In genomic region chr11:6544921-6545850, GRCh38 we compare ENCODE assay signal across 19 cellular contexts. TPM values are rescaled to one million over a fixed set of nuclear protein-coding genes. Genes with fewer than 3 reads are reported as not detected.
A peak's percentile ranks its signal among the peaks of the same experiment; 100 is the strongest.
DNase-seq lines count a peak whose midpoint lies in the region; ATAC-seq and TF ChIP-seq lines count a peak whose summit lies in the region.
"Had no signal": no experiment of that assay in that cellular context is flagged by ENCODE, and none has a peak within 500 bp of the region (broad histone marks: within the 10 kb centered on the region; RNA-seq: fewer than 3 reads in every experiment).

No MANE protein-coding gene starts in this region.

- H3K56ac ChIP-seq in IMR-90 (ENCODE audit: extremely low read depth, insufficient read depth, low read length) = no peak overlapping the region

- H3K9me3 Mint-ChIP-seq in activated T-cell treated with anti-CD3 and anti-CD28 coated beads, Interleukin-2, amount 50 U/mL, for 4 hours = no peaks in the 10 kb centered on the region
- H3K9me3 Mint-ChIP-seq: IgD-negative memory B cell, WTC11 had no signal

- CTCF ChIA-PET in IMR-90 (lab: Yijun Ruan, JAX) = no interaction called here

- no peak overlapping the region for H3K4me3 Mint-ChIP-seq in activated T-cell treated with anti-CD3 and anti-CD28 coated beads, Interleukin-2, amount 50 U/mL, for 4 hours
- H3K4me3 Mint-ChIP-seq: IgD-negative memory B cell, WTC11 had no signal

- H2BK120ac ChIP-seq in IMR-90 (ENCODE audit: low read depth, low read length) (no peak overlapping the region), neuronal stem cell (ENCODE audit: low read depth, low read length) (no peak overlapping the region)

- no peak overlapping the region for H4K91ac ChIP-seq in IMR-90 (ENCODE audit: insufficient read depth, low read depth, low read length)
- H4K91ac ChIP-seq in neuronal stem cell (ENCODE audit: low read depth, low read length, poor library complexity) = no peak overlapping the region

- TF ChIP-seq RAD21 in IMR-90 (IDR thresholded peaks at IDR 0.05; ENCODE audit: low read length) = no peak

- H3K4me1 ChIP-seq in IMR-90 (ENCODE audit: control insufficient read depth, insufficient read depth, low read length) = no peaks in the 10 kb centered on the region
- H3K4me1 ChIP-seq in neuronal stem cell (ENCODE audit: control insufficient read depth in 2 of 2, insufficient read depth in 1 of 2, low read depth in 1 of 2, low read length in 2 of 2) = peaks cover 0 to 2% of the 10 kb centered on the region in 2 donors
- H3K4me1 ChIP-seq: A549, adrenal gland, Peyer's patch, upper lobe of left lung had no signal

- H4K5ac ChIP-seq in IMR-90 (ENCODE audit: low read depth, low read length) = no peak overlapping the region

- BruUV-seq in IMR-90 (replicated peaks; lab: Mats Ljungman, UMichigan) = no TSS peak

- H3K36me3 ChIP-seq in IMR-90 (ENCODE audit: control insufficient read depth, insufficient read depth, low read length) (0 out of 2 replicates have a peak, but pooled peaks cover 4% of the 10 kb centered on the region), neuronal stem cell (replicated peaks in 1 of 2; ENCODE audit: control insufficient read depth in 2 of 2, insufficient read depth in 2 of 2, low read length in 2 of 2) (peaks cover 4 to 21% of the 10 kb centered on the region in 2 donors)

- H3K14ac ChIP-seq in IMR-90 (replicated peaks; ENCODE audit: low read depth, low read length) (no peak overlapping the region), neuronal stem cell (ENCODE audit: low read length) (no peak overlapping the region)

- H2AFZ ChIP-seq in IMR-90 (replicated peaks; ENCODE audit: low read length, poor library complexity) (no peak overlapping the region), neuronal stem cell (ENCODE audit: low read length) (no peak overlapping the region)

- no peak overlapping the region for H2BK15ac ChIP-seq in IMR-90 (ENCODE audit: low read depth, low read length)
- H2BK15ac ChIP-seq in neuronal stem cell (ENCODE audit: low read length) = no peak overlapping the region

- ATAC-seq in IMR-90 (ENCODE audit: low read depth) (peak; percentile 63), HG03135 (IDR thresholded peaks at IDR 0.05; ENCODE audit: unreplicated experiment) (no peak), left ventricle myocardium superior (no peak), GM18868 (IDR thresholded peaks at IDR 0.05; ENCODE audit: unreplicated experiment) (no peak)
- no peak for ATAC-seq in activated T-cell treated with anti-CD3 and anti-CD28 coated beads, Interleukin-2, amount 50 U/mL, for 4 hours
- ATAC-seq: WTC11 had no signal

- H3K9me3 ChIP-seq in IMR-90 (ENCODE audit: control insufficient read depth, insufficient read depth, low read length) (no peaks in the 10 kb centered on the region), neuronal stem cell (replicated peaks in 1 of 2; ENCODE audit: control insufficient read depth in 2 of 2, insufficient read depth in 1 of 2, low read depth in 1 of 2, low read length in 2 of 2) (no peaks in the 10 kb centered on the region)
- H3K9me3 ChIP-seq: A549, adrenal gland, Peyer's patch, upper lobe of left lung had no signal

- no peaks in the 10 kb centered on the region for H3K27me3 ChIP-seq in IMR-90 (ENCODE audit: control insufficient read depth, insufficient read depth, low read length)
- no peaks in the 10 kb centered on the region for H3K27me3 ChIP-seq in neuronal stem cell (ENCODE audit: control insufficient read depth in 3 of 3, insufficient read depth in 3 of 3, low read depth in 1 of 3, low read length in 3 of 3)
- H3K27me3 ChIP-seq: adrenal gland, Peyer's patch, upper lobe of left lung had no signal

- DNase-seq in A172 (ENCODE audit: low spot score) = peak; percentile 23
- DNase-seq in IMR-90 = peak; percentile 51
- peak; percentile 31 for DNase-seq in choroid plexus epithelial cell (ENCODE audit: low read depth)
- no peak for DNase-seq in neuronal stem cell (ENCODE audit: low spot score)
- DNase-seq in activated T-cell treated with anti-CD3 and anti-CD28 coated beads, Interleukin-2, amount 50 U/mL, for 4 hours = no peak
- no peak for DNase-seq in left ventricle myocardium superior
- DNase-seq: MM.1S; NCI-H1436 treated with DMSO at 0.1 percent for 48 hours; NCI-H510A; NK-92 treated with Interleukin-12 subunit alpha and Interleukin-12 subunit beta, amount 100 ng/mL, for 24 hours had no signal

- H2BK20ac ChIP-seq in IMR-90 (ENCODE audit: low read depth, low read length) = no peak overlapping the region

- H3K79me1 ChIP-seq in IMR-90 (ENCODE audit: low read depth in 1 of 2, low read length in 2 of 2) (no peaks in the 10 kb centered on the region), neuronal stem cell (ENCODE audit: low read depth, low read length) (no peaks in the 10 kb centered on the region)

- H2BK5ac ChIP-seq in IMR-90 (ENCODE audit: low read depth, low read length, poor library complexity, severe bottlenecking) (no peak overlapping the region), neuronal stem cell (ENCODE audit: low read length) (no peak overlapping the region)

- H3K4me3 ChIP-seq in IMR-90 (ENCODE audit: insufficient read depth, low read depth, low read length) (no peak overlapping the region), choroid plexus epithelial cell (ENCODE audit: low read depth, low read length) (no peak overlapping the region), neuronal stem cell (ENCODE audit: low read length in 2 of 2) (no peak overlapping the region)
- H3K4me3 ChIP-seq: A549, adrenal gland, lung, Peyer's patch, upper lobe of left lung had no signal

- peaks cover 6% of the 10 kb centered on the region for H3K36me3 Mint-ChIP-seq in activated T-cell treated with anti-CD3 and anti-CD28 coated beads, Interleukin-2, amount 50 U/mL, for 4 hours (ENCODE audit: insufficient read depth)
- H3K36me3 Mint-ChIP-seq: WTC11 had no signal

- TF ChIP-seq CTCF in IMR-90 (conservative IDR thresholded peaks at IDR 0.05; ENCODE audit: low read depth, low read length) (no peak), choroid plexus epithelial cell (conservative IDR thresholded peaks at IDR 0.05; ENCODE audit: low read depth, low read length) (no peak)

- POLR2A ChIA-PET in IMR-90 (lab: Charles Lee; ENCODE audit: unreplicated experiment) = no interaction called here

- H3K9ac ChIP-seq in IMR-90 (ENCODE audit: low read depth, low read length) (no peak overlapping the region), neuronal stem cell (ENCODE audit: low read depth, low read length, poor library complexity) (no peak overlapping the region)

- H3K23ac ChIP-seq in IMR-90 (ENCODE audit: low read depth, low read length) (no peak overlapping the region), neuronal stem cell (ENCODE audit: low read depth, low read length, poor library complexity) (peak overlapping the region; percentile 77)

- no peak overlapping the region for H3K4me2 ChIP-seq in IMR-90 (ENCODE audit: low read depth, low read length)
- no peak overlapping the region for H3K4me2 ChIP-seq in neuronal stem cell (ENCODE audit: insufficient read depth, low read length, poor library complexity, severe bottlenecking)
- H3K4me2 ChIP-seq: A549 had no signal

- dilution Hi-C loops in IMR-90 (cut with HindIII; ENCODE audit: low sequenced_read_pairs, unreplicated experiment) = no loop called here

- intact Hi-C loops in IMR-90 (cut with micrococcal nuclease) (loop anchor here (5.0 kb wide), 1 partner anchor 47 kb away; no protein-coding TSS in a partner anchor), left ventricle myocardium superior (cut with micrococcal nuclease) (no loop called here)

- no peaks in the 10 kb centered on the region for H4K20me1 ChIP-seq in IMR-90 (ENCODE audit: insufficient read depth, low read length)

- H3K27me3 Mint-ChIP-seq in activated T-cell treated with anti-CD3 and anti-CD28 coated beads, Interleukin-2, amount 50 U/mL, for 4 hours (ENCODE audit: low read depth) = no peaks in the 10 kb centered on the region
- H3K27me3 Mint-ChIP-seq: IgD-negative memory B cell had no signal

- 94% methylated on average over 11 of the region's 19 CpGs; no CpG with 5 or more reads in 1 of the 2 experiments for WGBS in IMR-90 (ENCODE audit: extremely low coverage in 2 of 2, insufficient read length in 1 of 2), 2 experiments
- WGBS in neuronal stem cell (ENCODE audit: extremely low coverage in 2 of 2, insufficient read length in 2 of 2, insufficient replicate concordance in 1 of 2), 2 donors = no CpG with 5 or more reads among the region's 19 CpGs

- H3K4me1 Mint-ChIP-seq in activated T-cell treated with anti-CD3 and anti-CD28 coated beads, Interleukin-2, amount 50 U/mL, for 4 hours (ENCODE audit: low read depth) = peaks cover 4% of the 10 kb centered on the region
- H3K4me1 Mint-ChIP-seq: IgD-negative memory B cell, WTC11 had no signal

- no peak for TF ChIP-seq POLR2A in IMR-90 (IDR thresholded peaks at IDR 0.05; ENCODE audit: low read depth, low read length)

- H3K18ac ChIP-seq in IMR-90 (ENCODE audit: low read depth, low read length) = no peak overlapping the region
- no peak overlapping the region for H3K18ac ChIP-seq in neuronal stem cell (ENCODE audit: low read length)

- H3K27ac ChIP-seq in IMR-90 (ENCODE audit: insufficient read depth, low read length) = no peak overlapping the region
- H3K27ac ChIP-seq in neuronal stem cell (replicated peaks; ENCODE audit: low read length) = no peak overlapping the region
- H3K27ac ChIP-seq: A549, adrenal gland, Peyer's patch, upper lobe of left lung had no signal

- H3K9me1 ChIP-seq in IMR-90 (ENCODE audit: insufficient read depth, low read length) = peaks cover 7% of the 10 kb centered on the region; the same call in 1 of the 2 replicates

- no peak overlapping the region for H2AK9ac ChIP-seq in IMR-90 (replicated peaks; ENCODE audit: low read depth, low read length, poor library complexity)

- in situ Hi-C loops in IMR-90 (cut with MboI; ENCODE audit: low sequenced_read_pairs) = no loop called here

- no peak overlapping the region for H2BK12ac ChIP-seq in neuronal stem cell (ENCODE audit: low read length)

- H2AK5ac ChIP-seq in IMR-90 (ENCODE audit: low read depth, low read length) (no peak overlapping the region), neuronal stem cell (ENCODE audit: low read depth, low read length) (no peak overlapping the region)

- H4K8ac ChIP-seq in IMR-90 (ENCODE audit: low read depth in 2 of 2, low read length in 2 of 2) = no peak overlapping the region
- no peak overlapping the region for H4K8ac ChIP-seq in neuronal stem cell (ENCODE audit: low read depth, low read length)

- H3K4ac ChIP-seq in IMR-90 (ENCODE audit: low read depth, low read length) = no peak overlapping the region
- no peak overlapping the region for H3K4ac ChIP-seq in neuronal stem cell (ENCODE audit: low read length)

RNA-seq across cellular contexts. Expression of gene DNHD1, which starts 48.1 kb away (rescaled TPM):
- 1.9 and 3.0 TPM in 2 replicates for total RNA-seq in A172 (2014; rRNA removed; shearing (Covaris generic))
- 1.4 and 1.8 TPM in 2 replicates for total RNA-seq in IMR-90 (2012; rRNA removed)
- polyA plus RNA-seq in IMR-90 (2012; rRNA removed) = 3.0 and 3.6 TPM in 2 replicates
- 1.1 and 1.2 TPM in 2 replicates for polyA plus RNA-seq in IMR-90 (2012; cell fraction: cytosol; rRNA removed)
- polyA plus RNA-seq in IMR-90 (2012; cell fraction: nucleus; rRNA removed; ENCODE audit: low replicate concordance) = 24.1 and 31.5 TPM in 2 replicates
- polyA plus RNA-seq in neuronal stem cell (2013, experiment 1 of 2) = 4.4 TPM
- 5.0 TPM for polyA plus RNA-seq in neuronal stem cell (2013, experiment 2 of 2)
- total RNA-seq in activated T-cell treated with anti-CD3 and anti-CD28 coated beads, Interleukin-2, amount 50 U/mL, for 4 hours = 1 to 10 TPM; 6.0 to 6.7 (median 6.1) TPM
- 5.5 TPM for total RNA-seq in left ventricle myocardium superior

RNA-seq across cellular contexts. Expression of gene RRP8, which starts 58.2 kb away (rescaled TPM):
- total RNA-seq in A172 (2014; rRNA removed; shearing (Covaris generic)) = 14.0 and 35.3 TPM in 2 replicates
- total RNA-seq in IMR-90 (2012; rRNA removed) (11.1 and 11.5 TPM in 2 replicates), left ventricle myocardium superior (22.1 TPM)
- polyA plus RNA-seq in IMR-90 (2012; rRNA removed) = 9.0 and 10.8 TPM in 2 replicates
- polyA plus RNA-seq in IMR-90 (2012; cell fraction: cytosol; rRNA removed) = 2.5 and 3.4 TPM in 2 replicates
- 6.7 and 14.2 TPM in 2 replicates for polyA plus RNA-seq in IMR-90 (2012; cell fraction: nucleus; rRNA removed; ENCODE audit: low replicate concordance)
- 19.8 TPM for polyA plus RNA-seq in neuronal stem cell (2013, experiment 1 of 2)
- 18.9 TPM for polyA plus RNA-seq in neuronal stem cell (2013, experiment 2 of 2)
- 10 to 100 TPM; 37.8 to 48.2 (median 41.4) TPM for total RNA-seq in activated T-cell treated with anti-CD3 and anti-CD28 coated beads, Interleukin-2, amount 50 U/mL, for 4 hours

RNA-seq across cellular contexts. Expression of gene ILK, which starts 58.4 kb away (rescaled TPM):
- 210 and 231 TPM in 2 replicates for total RNA-seq in A172 (2014; rRNA removed; shearing (Covaris generic))
- total RNA-seq in IMR-90 (2012; rRNA removed) = 272 and 339 TPM in 2 replicates
- 367 and 389 TPM in 2 replicates for polyA plus RNA-seq in IMR-90 (2012; rRNA removed)
- polyA plus RNA-seq in IMR-90 (2012; cell fraction: cytosol; rRNA removed) = 266 and 365 TPM in 2 replicates
- 346 and 590 TPM in 2 replicates for polyA plus RNA-seq in IMR-90 (2012; cell fraction: nucleus; rRNA removed; ENCODE audit: low replicate concordance)
- 96.9 TPM for polyA plus RNA-seq in neuronal stem cell (2013, experiment 1 of 2)
- polyA plus RNA-seq in neuronal stem cell (2013, experiment 2 of 2) = 95.8 TPM
- total RNA-seq in activated T-cell treated with anti-CD3 and anti-CD28 coated beads, Interleukin-2, amount 50 U/mL, for 4 hours = 10 to 100 TPM; 38.6 to 48.9 (median 45.0) TPM
- total RNA-seq in left ventricle myocardium superior = 210 TPM

Comparison
In these comparisons a context has a peak if more than half of its experiments do, and no peak if none do; other contexts are left out.
1. DNase-seq: peak in A172 (single experiment), IMR-90 (single experiment) and choroid plexus epithelial cell (single experiment); none in neuronal stem cell (single experiment), activated T-cell treated with anti-CD3 and anti-CD28 coated beads, Interleukin-2, amount 50 U/mL, for 4 hours (single experiment) and left ventricle myocardium superior (single experiment).